Comparison of ENCODE assay signal across 8 cellular contexts in the genomic region with DNA sequence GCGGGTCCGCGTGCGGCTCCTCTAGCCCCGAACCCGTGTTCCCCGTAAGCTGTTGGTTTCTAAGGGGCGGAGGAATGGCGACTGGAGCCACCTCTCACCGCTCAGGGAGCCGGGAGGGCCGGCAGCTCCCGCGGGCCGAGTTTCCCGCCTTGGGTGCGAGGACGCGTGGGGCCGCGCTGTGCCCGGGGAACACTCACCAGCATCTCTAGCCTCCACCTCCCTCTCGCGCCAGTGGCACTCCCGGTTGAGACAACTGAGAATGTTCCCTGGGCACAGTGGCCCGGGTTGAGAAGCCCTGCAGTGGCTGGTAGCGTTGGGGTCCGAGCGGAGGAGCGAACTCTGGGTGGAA. TPM values are rescaled to one million over a fixed set of nuclear protein-coding genes. Genes with fewer than 3 reads are reported as not detected.
DNase-seq lines count a peak whose midpoint lies in the region; ATAC-seq and TF ChIP-seq lines count a peak whose summit lies in the region.

No MANE protein-coding gene starts in this region.

- H3K27ac ChIP-seq in colonic mucosa (no peak overlapping the region), mesendoderm (ENCODE audit: low read depth, low read length) (no peak overlapping the region), aorta (ENCODE audit: low read depth in 1 of 2, low read length in 2 of 2) (no peak overlapping the region)

- H3K4ac ChIP-seq in mesendoderm (ENCODE audit: low read depth, low read length): peak overlapping the region; percentile 44

- no peaks in the 10 kb centered on the region for H3K9me3 ChIP-seq in colonic mucosa
- no peaks in the 10 kb centered on the region for H3K9me3 ChIP-seq in aorta (ENCODE audit: control insufficient read depth, low read length)

- peak overlapping the region; percentile 73 to 91 for H3K9ac ChIP-seq in colonic mucosa (ENCODE audit: low read depth in 2 of 2, low read length in 2 of 2)
- peak overlapping the region; percentile 88 for H3K9ac ChIP-seq in mesendoderm (ENCODE audit: low read length)

- H3K79me2 ChIP-seq in mesendoderm (ENCODE audit: control insufficient read depth, insufficient read depth, low read length): peaks cover 9% of the 10 kb centered on the region

- intact Hi-C loops in colonic mucosa (cut with DNase I) (loop anchor here (10.0 kb wide), 1 partner anchor 121 kb away; a partner anchor contains a TSS), aorta (cut with DNase I) (loop anchor here (1.0 to 10.0 kb wide), 5 partner anchors 54 to 214 kb away; a partner anchor contains a TSS)

- no peak overlapping the region for H4K8ac ChIP-seq in mesendoderm (ENCODE audit: low read depth, low read length)

- peak overlapping the region; percentile 90 for H3K56ac ChIP-seq in mesendoderm (ENCODE audit: low read length)

- no peak overlapping the region for H2AK5ac ChIP-seq in mesendoderm (ENCODE audit: low read length)

- peaks cover 5% of the 10 kb centered on the region for H3K79me1 ChIP-seq in mesendoderm (ENCODE audit: low read length)

- H3K4me3 ChIP-seq in colonic mucosa: peak overlapping the region; percentile 91
- H3K4me3 ChIP-seq in mesendoderm (ENCODE audit: low read length): peak overlapping the region; percentile 75
- H3K4me3 ChIP-seq in aorta (ENCODE audit: low read length in 2 of 2): peak overlapping the region; percentile 66 to 74

- H2BK5ac ChIP-seq in mesendoderm (ENCODE audit: low read length): no peak overlapping the region

- H3K36me3 ChIP-seq in colonic mucosa (no peaks in the 10 kb centered on the region), mesendoderm (ENCODE audit: control insufficient read depth, insufficient read depth, low read length) (no peaks in the 10 kb centered on the region), aorta (ENCODE audit: control insufficient read depth in 1 of 2, insufficient read depth in 2 of 2, low read length in 1 of 2) (no peaks in the 10 kb centered on the region)

- H2BK15ac ChIP-seq in mesendoderm (replicated peaks; ENCODE audit: low read depth): no peak overlapping the region

- H3K4me2 ChIP-seq in mesendoderm (ENCODE audit: low read length): peak overlapping the region; percentile 69

- peak; percentile 3 for ATAC-seq in aorta (ENCODE audit: low FRiP score)

- peak overlapping the region; percentile 69 for H3K18ac ChIP-seq in mesendoderm (ENCODE audit: low read length)

- H2BK120ac ChIP-seq in mesendoderm (ENCODE audit: low read depth, low read length): no peak overlapping the region

- H3K27me3 ChIP-seq in colonic mucosa (no peaks in the 10 kb centered on the region), mesendoderm (ENCODE audit: insufficient read depth, low read length, poor library complexity) (no peaks in the 10 kb centered on the region), aorta (ENCODE audit: control insufficient read depth in 1 of 2, insufficient read depth in 2 of 2, low read length in 1 of 2) (no peaks in the 10 kb centered on the region)

- no peak overlapping the region for H4K5ac ChIP-seq in mesendoderm (ENCODE audit: low read length)

- H3K23ac ChIP-seq in mesendoderm (ENCODE audit: low read length): no peak overlapping the region

- no CpG with 5 or more reads among the region's 30 CpGs for WGBS in mesendoderm (ENCODE audit: extremely low coverage, insufficient coverage, low lambda C conversion rate)
- WGBS in aorta, 2 donors: 0 to 1% methylated on average over 28 to 30 of the region's 30 CpGs

- peak; percentile 29 for DNase-seq in NCI-H748 (lab: John Stamatoyannopoulos, UW; ENCODE audit: unreplicated experiment)
- no peak for DNase-seq in NCI-H748 treated with DMSO at 0.1 percent for 48 hours (lab: John Stamatoyannopoulos, UW)
- DNase-seq in NAMALWA (ENCODE audit: low spot score): peak; percentile 43
- no peak for DNase-seq in colonic mucosa
- DNase-seq in mesendoderm: peak; percentile 21
- DNase-seq in aorta: peak; percentile 45 to 80
- DNase-seq in globus pallidus (ENCODE audit: low spot score): no peak
- DNase-seq in effector CD8-positive, alpha-beta T cell (lab: John Stamatoyannopoulos, UW): no peak

- H3K4me1 ChIP-seq in colonic mucosa: peaks cover 8% of the 10 kb centered on the region
- no peaks in the 10 kb centered on the region for H3K4me1 ChIP-seq in mesendoderm (ENCODE audit: control insufficient read depth, low read depth, low read length)
- H3K4me1 ChIP-seq in aorta (ENCODE audit: control insufficient read depth in 1 of 2, insufficient read depth in 2 of 2, low read length in 2 of 2): no peaks in the 10 kb centered on the region

- no peak for TF ChIP-seq CTCF in colonic mucosa (IDR thresholded peaks at IDR 0.05)

RNA-seq across cellular contexts. Expression of a gene that starts 0.6 kb away (rescaled TPM):
- total RNA-seq in colonic mucosa (10 to 100 TPM; 18.4 to 76.0 TPM), aorta (10 to 100 TPM; 25.6 to 28.2 TPM)
- polyA plus RNA-seq in mesendoderm (2013, experiment 1 of 2): 31.2 TPM
- polyA plus RNA-seq in mesendoderm (2013, experiment 2 of 2): 31.3 TPM
- 10 to 100 TPM in 1 of 2 donors, 1 to 10 TPM in 1; 8.8 to 52.7 TPM for polyA plus RNA-seq in aorta

RNA-seq across cellular contexts. Expression of a gene that starts 5.0 kb away (rescaled TPM):
- not detected for total RNA-seq in colonic mucosa
- 0.03 TPM for polyA plus RNA-seq in mesendoderm (2013, experiment 1 of 2)
- polyA plus RNA-seq in mesendoderm (2013, experiment 2 of 2): 0.04 TPM
- total RNA-seq in aorta: under 1 TPM; 0.26 to 0.33 TPM
- polyA plus RNA-seq in aorta: not detected

RNA-seq across cellular contexts. Expression of a gene that starts 18.9 kb away (rescaled TPM):
- total RNA-seq in colonic mucosa: 10 to 100 TPM; 42.4 to 61.5 TPM
- polyA plus RNA-seq in mesendoderm (2013, experiment 1 of 2): 26.8 TPM
- polyA plus RNA-seq in mesendoderm (2013, experiment 2 of 2): 28.0 TPM
- total RNA-seq in aorta: 10 to 100 TPM; 44.8 to 89.1 TPM
- polyA plus RNA-seq in aorta: 10 to 100 TPM; 14.5 to 90.9 TPM

RNA-seq across cellular contexts. Expression of a gene that starts 39.7 kb away (rescaled TPM):
- total RNA-seq in colonic mucosa (1 to 10 TPM; 2.9 to 5.0 TPM), aorta (10 to 100 TPM; 38.1 to 52.1 TPM)
- 0.07 TPM for polyA plus RNA-seq in mesendoderm (2013, experiment 1 of 2)
- polyA plus RNA-seq in mesendoderm (2013, experiment 2 of 2): 0.04 TPM
- 10 to 100 TPM; 34.7 to 74.5 TPM for polyA plus RNA-seq in aorta

RNA-seq across cellular contexts. Expression of a gene that starts 49.4 kb away (rescaled TPM):
- total RNA-seq in colonic mucosa (1 to 10 TPM in 1 of 2 donors, under 1 TPM in 1; 0.56 to 1.6 TPM), aorta (1 to 10 TPM; 1.8 to 2.0 TPM)
- polyA plus RNA-seq in mesendoderm (2013, experiment 1 of 2): 0.08 TPM
- polyA plus RNA-seq in mesendoderm (2013, experiment 2 of 2): 0.35 TPM
- polyA plus RNA-seq in aorta: 1 to 10 TPM; 3.8 to 9.6 TPM

Comparison
In these comparisons a context has a peak if more than half of its experiments do, and no peak if none do; other contexts are left out.
1. DNase-seq: peak in NCI-H748 (single experiment), NAMALWA (single experiment), mesendoderm (single experiment) and aorta (2 of 2); none in NCI-H748 treated with DMSO at 0.1 percent for 48 hours (single experiment), colonic mucosa (single experiment), globus pallidus (single experiment) and effector CD8-positive, alpha-beta T cell (single experiment).
2. Peak in every context shown above with its lines, with median percentiles within 50 percentile points of each other: H3K4me3 ChIP-seq.